13 cellular contexts compared by ENCODE assay signal in the genomic region with DNA sequence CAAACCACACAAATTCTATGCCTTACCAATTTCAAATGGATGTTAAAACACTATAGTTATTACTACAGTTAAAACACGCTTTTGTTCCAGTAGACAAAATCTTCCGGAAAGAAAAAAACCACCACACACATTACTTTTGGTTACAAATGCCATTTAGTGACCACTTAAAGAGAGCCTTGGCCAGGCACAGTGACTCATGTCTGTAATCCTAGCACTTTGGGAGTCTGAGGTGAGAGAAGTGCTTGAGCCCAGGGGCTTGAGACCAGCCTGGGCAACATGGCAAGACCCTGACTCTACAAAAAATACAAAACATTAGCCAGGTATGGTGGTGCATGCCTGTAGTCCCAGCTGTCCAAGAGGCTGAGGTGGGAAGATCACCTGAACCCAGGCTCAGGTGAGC.
"Had no signal": no experiment of that assay in that cellular context is flagged by ENCODE, and none has a peak within 500 bp of the region (broad histone marks: within the 10 kb centered on the region; RNA-seq: fewer than 3 reads in every experiment).

No MANE protein-coding gene starts in this region.

- H2AFZ ChIP-seq: hepatocyte had no signal

- H3K4me2 ChIP-seq: hepatocyte had no signal

- H3K9me3 ChIP-seq: left ventricle myocardium inferior, mucosa of descending colon, right atrium auricular region, transverse colon had no signal

- H3K27ac ChIP-seq: dorsolateral prefrontal cortex, hepatocyte, left ventricle myocardium inferior, right atrium auricular region, transverse colon had no signal

- DNase-seq: activated CD4-positive, alpha-beta T cell treated with anti-CD3 and anti-CD28 coated beads, Interleukin-2, amount 50 U/mL, for 4 hours; activated CD4-positive, CD25-positive, alpha-beta regulatory T cell treated with anti-CD3 and anti-CD28 coated beads, Interleukin-2, amount 50 U/mL, for 72 hours; activated naive CD4-positive, alpha-beta T cell treated with anti-CD3 and anti-CD28 coated beads, Interleukin-2, amount 50 U/mL, for 16 hours; activated T-cell treated with anti-CD3 and anti-CD28 coated beads for 4 hours; dorsolateral prefrontal cortex; kidney; left ventricle myocardium inferior; mucosa of descending colon; natural killer cell; stimulated activated naive CD8-positive, alpha-beta T cell treated with anti-CD3 and anti-CD28 coated beads, Interleukin-15, Interleukin-2, amounts not matched to agents 100 U/mL and 50 U/mL, for 24 hours; transverse colon had no signal

- H3K36me3 ChIP-seq: left ventricle myocardium inferior, right atrium auricular region had no signal

- ATAC-seq: mucosa of descending colon; natural killer cell; stimulated activated naive CD8-positive, alpha-beta T cell treated with anti-CD3 and anti-CD28 coated beads, Interleukin-15, Interleukin-2, amounts not matched to agents 100 U/mL and 50 U/mL, for 24 hours had no signal

- H3K4me3 ChIP-seq: dorsolateral prefrontal cortex, hepatocyte, left ventricle myocardium inferior, mucosa of descending colon, right atrium auricular region, transverse colon had no signal

- H3K27me3 ChIP-seq: dorsolateral prefrontal cortex, hepatocyte, right atrium auricular region, transverse colon had no signal
